In genomic region chr11:67605231-67606011, GRCh38 we compare ENCODE assay signal across 10 cellular contexts. TPM values are rescaled to one million over a fixed set of nuclear protein-coding genes. Genes with fewer than 3 reads are reported as not detected.
A peak's percentile ranks its signal among the peaks of the same experiment; 100 is the strongest.
DNase-seq lines count a peak whose midpoint lies in the region; ATAC-seq and TF ChIP-seq lines count a peak whose summit lies in the region.
"Had no signal": no experiment of that assay in that cellular context is flagged by ENCODE, and none has a peak within 500 bp of the region (broad histone marks: within the 10 kb centered on the region; RNA-seq: fewer than 3 reads in every experiment).

No MANE protein-coding gene starts in this region.

- in situ Hi-C loops in GM23248 (cut with MboI): no loop called here

- H4K20me1 ChIP-seq in GM23248 (ENCODE audit: insufficient read depth) (no peaks in the 10 kb centered on the region), OCI-LY7 (ENCODE audit: insufficient read depth, low read length) (no peaks in the 10 kb centered on the region; the same call in 1 of the 2 replicates)

- H3K79me2 ChIP-seq in GM23248 (ENCODE audit: insufficient read depth) (peaks cover 22% of the 10 kb centered on the region), OCI-LY7 (ENCODE audit: insufficient read depth, low read depth, low read length) (peaks cover 17% of the 10 kb centered on the region), parathyroid adenoma (peaks cover 3% of the 10 kb centered on the region)

- BruUV-seq in OCI-LY7 (replicated peaks; lab: Mats Ljungman, UMichigan): no TSS peak

- no peaks in the 10 kb centered on the region for H3F3A ChIP-seq in GM23248 (ENCODE audit: insufficient read depth)

- no peaks in the 10 kb centered on the region for H3K9me2 ChIP-seq in GM23248 (ENCODE audit: insufficient read depth)
- H3K9me2 ChIP-seq in OCI-LY7 (ENCODE audit: insufficient read depth, low read length): no peaks in the 10 kb centered on the region

- H3K36me3 Mint-ChIP-seq in effector memory CD8-positive, alpha-beta T cell (ENCODE audit: insufficient read depth): peaks cover 26% of the 10 kb centered on the region

- H3K4me3 Mint-ChIP-seq in effector memory CD8-positive, alpha-beta T cell: peak overlapping the region; percentile 67

- H3K36me3 ChIP-seq in GM23248 (ENCODE audit: low read depth): no peaks in the 10 kb centered on the region; the same call in 1 of the 2 replicates
- peaks cover 24% of the 10 kb centered on the region for H3K36me3 ChIP-seq in OCI-LY7 (ENCODE audit: insufficient read depth, low read length)
- H3K36me3 ChIP-seq in parathyroid adenoma (ENCODE audit: control insufficient read depth, insufficient read depth, low read length): no peaks in the 10 kb centered on the region
- H3K36me3 ChIP-seq in left lung: peaks cover 0 to 21% of the 10 kb centered on the region in 2 donors

- H3K4me2 ChIP-seq in GM23248 (ENCODE audit: unreplicated experiment) (no peak overlapping the region), OCI-LY7 (ENCODE audit: low read length) (peak overlapping the region; percentile 99), parathyroid adenoma (ENCODE audit: low read length) (peak overlapping the region; percentile 76)

- H3K4me1 Mint-ChIP-seq in effector memory CD8-positive, alpha-beta T cell (ENCODE audit: low read depth in 2 of 2): peaks cover 15 to 21% of the 10 kb centered on the region in 2 donors

- H3K27me3 ChIP-seq in GM23248 (replicated peaks; ENCODE audit: insufficient read depth) (peaks cover under 1% of the 10 kb centered on the region), parathyroid adenoma (ENCODE audit: control insufficient read depth, insufficient read depth, low read length) (no peaks in the 10 kb centered on the region), left lung (no peaks in the 10 kb centered on the region)

- DNase-seq in GM23248 (no peak), OCI-LY7 (ENCODE audit: low spot score) (no peak), left lung (no peak), omental fat pad (ENCODE audit: low spot score) (no peak)
- DNase-seq in effector memory CD8-positive, alpha-beta T cell: no peak
- no peak for DNase-seq in stimulated activated naive CD4-positive, alpha-beta T cell (lab: John Stamatoyannopoulos, UW)
- DNase-seq: activated CD4-positive, CD25-positive, alpha-beta regulatory T cell; NCI-H510A treated with DMSO at 0.1 percent for 48 hours had no signal

- TF ChIP-seq CTCF in OCI-LY7 (conservative IDR thresholded peaks at IDR 0.05; ENCODE audit: low read length) (no peak), parathyroid adenoma (IDR thresholded peaks at IDR 0.05) (no peak), left lung (IDR thresholded peaks at IDR 0.05) (no peak), omental fat pad (IDR thresholded peaks at IDR 0.05) (no peak)

- peaks cover 5% of the 10 kb centered on the region; the same call in 1 of the 2 replicates for H3K4me1 ChIP-seq in GM23248 (ENCODE audit: insufficient read depth)
- peaks cover 36% of the 10 kb centered on the region for H3K4me1 ChIP-seq in OCI-LY7 (ENCODE audit: insufficient read depth, low read length, poor library complexity, severe bottlenecking)
- peaks cover 3% of the 10 kb centered on the region for H3K4me1 ChIP-seq in parathyroid adenoma
- H3K4me1 ChIP-seq in left lung: peaks cover 13 to 30% of the 10 kb centered on the region in 2 donors

- intact Hi-C loops in OCI-LY7 (cut with micrococcal nuclease; ENCODE audit: unreplicated experiment) (loop anchor here (1.0 to 2.0 kb wide), 2 partner anchors 17 to 23 kb away; partner anchors contain the start of gene GSTP1), left lung (cut with DNase I) (no loop called here)

- H3K9ac ChIP-seq in GM23248 (no peak overlapping the region), parathyroid adenoma (no peak overlapping the region)

- no peak overlapping the region for H3K4me3 ChIP-seq in GM23248
- H3K4me3 ChIP-seq in OCI-LY7 (ENCODE audit: low read depth, low read length, poor library complexity, severe bottlenecking): no peak overlapping the region
- H3K4me3 ChIP-seq in parathyroid adenoma (ENCODE audit: low read depth, low read length): no peak overlapping the region
- no peak overlapping the region for H3K4me3 ChIP-seq in left lung

- H3K9me3 ChIP-seq in GM23248 (ENCODE audit: low read depth): no peaks in the 10 kb centered on the region
- peaks cover 8% of the 10 kb centered on the region; the same call in 1 of the 2 replicates for H3K9me3 ChIP-seq in OCI-LY7 (ENCODE audit: low read length)
- H3K9me3 ChIP-seq in parathyroid adenoma (ENCODE audit: control insufficient read depth, low read length): no peaks in the 10 kb centered on the region
- H3K9me3 ChIP-seq in left lung: no peaks in the 10 kb centered on the region

- H3K27ac Mint-ChIP-seq in effector memory CD8-positive, alpha-beta T cell: peak overlapping the region in 1 of 2 donors; percentile 88

- H2AFZ ChIP-seq in GM23248 (peak overlapping the region; percentile 96), OCI-LY7 (ENCODE audit: low read length) (no peak overlapping the region), parathyroid adenoma (peak overlapping the region; percentile 89)

- H3K9me3 Mint-ChIP-seq in effector memory CD8-positive, alpha-beta T cell: no peaks in the 10 kb centered on the region

- POLR2A ChIA-PET in OCI-LY7 (lab: Charles Lee): no interaction called here

- WGBS in GM23248 (ENCODE audit: low coverage in 1 of 2, low lambda C conversion rate in 2 of 2, missing lambda C conversion rate in 2 of 2), 2 experiments: 47 to 48% methylated on average over 11 of the region's 11 CpGs

- CTCF ChIA-PET in OCI-LY7 (lab: Charles Lee; ENCODE audit: unreplicated experiment): no interaction called here

- H3K27ac ChIP-seq in GM23248: no peak overlapping the region
- no peak overlapping the region for H3K27ac ChIP-seq in OCI-LY7 (ENCODE audit: low read depth, low read length, poor library complexity, severe bottlenecking)
- H3K27ac ChIP-seq in parathyroid adenoma: no peak overlapping the region
- H3K27ac ChIP-seq in left lung: no peak overlapping the region

- no peak for ATAC-seq in effector memory CD8-positive, alpha-beta T cell (replicated peaks)
- ATAC-seq in left lung: no peak
- ATAC-seq in omental fat pad (ENCODE audit: low FRiP score): no peak

- H3K27me3 Mint-ChIP-seq in effector memory CD8-positive, alpha-beta T cell: peaks cover 8 to 15% of the 10 kb centered on the region in 2 donors

RNA-seq across cellular contexts. Expression of gene NDUFV1, which starts 1.3 kb away (rescaled TPM):
- 168 and 209 TPM in 2 replicates for total RNA-seq in GM23248 (2014; rRNA removed; shearing (Covaris generic))
- polyA plus RNA-seq in GM23248 (2016; fragmentation: Nextera tagmentation; extraction: Ambion mirVana): 136 TPM in 2 replicates
- total RNA-seq in OCI-LY7 (2014; rRNA removed; shearing (Covaris generic)): 257 and 283 TPM in 2 replicates
- total RNA-seq in OCI-LY7 (2022) (294 and 335 TPM in 2 replicates), left lung (100 to 1,000 TPM; 136 to 155 TPM), omental fat pad (100 to 1,000 TPM; 143 to 233 (median 165) TPM)

RNA-seq across cellular contexts. Expression of gene GSTP1, which starts 21.8 kb away (rescaled TPM):
- total RNA-seq in GM23248 (2014; rRNA removed; shearing (Covaris generic)): 355 and 606 TPM in 2 replicates
- polyA plus RNA-seq in GM23248 (2016; fragmentation: Nextera tagmentation; extraction: Ambion mirVana): 743 and 767 TPM in 2 replicates
- total RNA-seq in OCI-LY7 (2014; rRNA removed; shearing (Covaris generic)): 1,251 and 1,604 TPM in 2 replicates
- total RNA-seq in OCI-LY7 (2022): 1,017 and 1,139 TPM in 2 replicates
- 1,000 to 10,000 TPM in 1 of 2 donors, 100 to 1,000 TPM in 1; 790 to 1,058 TPM for total RNA-seq in left lung
- 100 to 1,000 TPM; 435 to 948 (median 670) TPM for total RNA-seq in omental fat pad

RNA-seq across cellular contexts. Expression of gene NUDT8, which starts 24.3 kb away (rescaled TPM):
- total RNA-seq in GM23248 (2014; rRNA removed; shearing (Covaris generic)): 2.0 and 4.8 TPM in 2 replicates
- 4.1 TPM in 2 replicates for polyA plus RNA-seq in GM23248 (2016; fragmentation: Nextera tagmentation; extraction: Ambion mirVana)
- 14.4 and 20.4 TPM in 2 replicates for total RNA-seq in OCI-LY7 (2014; rRNA removed; shearing (Covaris generic))
- total RNA-seq in OCI-LY7 (2022) (31.7 and 35.4 TPM in 2 replicates), left lung (10 to 100 TPM; 10.7 to 18.1 TPM), omental fat pad (10 to 100 TPM in 2 of 4 donors, 1 to 10 TPM in 2; 5.5 to 15.4 (median 9.7) TPM)

RNA-seq across cellular contexts. Expression of gene TBX10, which starts 34.1 kb away (rescaled TPM):
- total RNA-seq in GM23248 (2014; rRNA removed; shearing (Covaris generic)): not detected in 2 replicates
- not detected in 2 replicates for polyA plus RNA-seq in GM23248 (2016; fragmentation: Nextera tagmentation; extraction: Ambion mirVana)
- total RNA-seq in OCI-LY7 (2014; rRNA removed; shearing (Covaris generic)): 2.4 and 4.3 TPM in 2 replicates
- total RNA-seq in OCI-LY7 (2022): 5.3 and 5.7 TPM in 2 replicates
- total RNA-seq in left lung: not detected
- not detected for total RNA-seq in omental fat pad
- total RNA-seq: bronchial epithelial cell had no signal

RNA-seq across cellular contexts. Expression of gene ACY3, which starts 45.1 kb away (rescaled TPM):
- total RNA-seq in GM23248 (2014; rRNA removed; shearing (Covaris generic)): not detected in 2 replicates
- not detected in 2 replicates for polyA plus RNA-seq in GM23248 (2016; fragmentation: Nextera tagmentation; extraction: Ambion mirVana)
- total RNA-seq in OCI-LY7 (2014; rRNA removed; shearing (Covaris generic)): 17.1 and 25.6 TPM in 2 replicates
- total RNA-seq in OCI-LY7 (2022) (45.1 and 54.4 TPM in 2 replicates), left lung (under 1 TPM; 0.29 to 0.61 TPM), omental fat pad (not detected)
- total RNA-seq: bronchial epithelial cell had no signal
